In genomic region chr6:128519931-128520435, GRCh38 we compare ENCODE assay signal across 8 cellular contexts. TPM values are rescaled to one million over a fixed set of nuclear protein-coding genes. Genes with fewer than 3 reads are reported as not detected.
DNase-seq lines count a peak whose midpoint lies in the region; ATAC-seq and TF ChIP-seq lines count a peak whose summit lies in the region.

No MANE protein-coding gene starts in this region.

- BruUV-seq in Caco-2 (replicated peaks; lab: Mats Ljungman, UMichigan), result no TSS peak

- H3K36me3 Mint-ChIP-seq in Caco-2 (ENCODE audit: insufficient read depth, unreplicated experiment), result peaks cover 19% of the 10 kb centered on the region

- ATAC-seq in GM21526 (IDR thresholded peaks at IDR 0.05; ENCODE audit: low FRiP score, unreplicated experiment), result peak; percentile 5

- POLR2A ChIA-PET in Caco-2 (lab: Charles Lee), result interaction anchor here (0.6 to 2.7 kb wide), 8 partner anchors 12 to 1028 kb away, joined by 3 to 12 read pairs (median 4); no protein-coding TSS in a partner anchor

- DNase-seq in Caco-2, result peak in 1 of 2 experiments; percentile 46
- DNase-seq in activated CD8-positive, alpha-beta memory T cell treated with anti-CD3 and anti-CD28 coated beads for 4 hours (ENCODE audit: low read depth in 2 of 2), result peak; percentile 6 to 13
- DNase-seq in epithelial cell of proximal tubule (ENCODE audit: low read depth), result no peak
- peak; percentile 74 for DNase-seq in myocyte (ENCODE audit: low read depth)
- peak; percentile 45 for DNase-seq in stomach
- DNase-seq in occipital lobe (lab: John Stamatoyannopoulos, UW), result no peak

- H3K27me3 Mint-ChIP-seq in Caco-2 (ENCODE audit: insufficient read depth, unreplicated experiment), result no peaks in the 10 kb centered on the region

- H3K36me3 ChIP-seq in Caco-2 (ENCODE audit: control insufficient read depth, insufficient read depth, low read length), result no peaks in the 10 kb centered on the region
- H3K36me3 ChIP-seq in stomach, result no peaks in the 10 kb centered on the region

- H3K9me3 Mint-ChIP-seq in Caco-2 (ENCODE audit: unreplicated experiment), result no peaks in the 10 kb centered on the region

- TF ChIP-seq EP300 in Ishikawa (IDR thresholded peaks at IDR 0.05; ENCODE audit: borderline replicate concordance) (no peak; the same call in 1 of the 2 replicates), stomach (IDR thresholded peaks at IDR 0.05) (no peak)

- TF ChIP-seq RAD21 in Ishikawa (IDR thresholded peaks at IDR 0.05; ENCODE audit: low read depth), result no peak

- intact Hi-C loops in Caco-2 (cut with micrococcal nuclease; ENCODE audit: unreplicated experiment) (loop anchor here (1.0 to 10.0 kb wide), 12 partner anchors 13 to 665 kb away; no protein-coding TSS in a partner anchor), stomach (cut with DNase I; ENCODE audit: low total_unique reads) (no loop called here)

- no peak for TF ChIP-seq CTCF in Caco-2 (IDR thresholded peaks at IDR 0.05; ENCODE audit: insufficient read depth in 1 of 2, low read depth in 1 of 2, low read length in 1 of 2, severe bottlenecking in 1 of 2, unreplicated experiment in 1 of 2)
- no peak for TF ChIP-seq CTCF in epithelial cell of proximal tubule (conservative IDR thresholded peaks at IDR 0.05; ENCODE audit: low read depth, low read length)
- TF ChIP-seq CTCF in stomach (IDR thresholded peaks at IDR 0.05), result no peak

- peak overlapping the region; percentile 94 to 98 (median 97) for H3K27ac ChIP-seq in stomach

- H3K4me3 ChIP-seq in Caco-2 (ENCODE audit: low read depth, low read length), result peak overlapping the region; percentile 84
- H3K4me3 ChIP-seq in epithelial cell of proximal tubule (ENCODE audit: low read depth, low read length), result peak overlapping the region; percentile 67
- peak overlapping the region; percentile 68 to 89 (median 85) for H3K4me3 ChIP-seq in stomach

- H3K27ac Mint-ChIP-seq in Caco-2 (ENCODE audit: unreplicated experiment), result peak overlapping the region; percentile 99

- CTCF ChIA-PET in Caco-2 (lab: Charles Lee), result interaction anchor here (0.6 to 1.4 kb wide), 7 partner anchors 12 to 357 kb away, joined by 3 to 6 read pairs (median 3); no protein-coding TSS in a partner anchor

- TF ChIP-seq POLR2A in stomach (IDR thresholded peaks at IDR 0.05), result no peak

- H3K27me3 ChIP-seq in Caco-2 (replicated peaks; ENCODE audit: control insufficient read depth, insufficient read depth, low read length) (no peaks in the 10 kb centered on the region), stomach (peaks cover 0 to 28% (median 9%) of the 10 kb centered on the region in 3 donors)

- peaks cover 25% of the 10 kb centered on the region for H3K4me1 Mint-ChIP-seq in Caco-2 (ENCODE audit: low read depth, unreplicated experiment)

- H3K4me1 ChIP-seq in Caco-2, result peaks cover 9% of the 10 kb centered on the region
- H3K4me1 ChIP-seq in stomach, result peaks cover 11 to 52% (median 33%) of the 10 kb centered on the region in 4 donors

- WGBS in stomach, 5 donors, result 0 to 1% (median 1%) methylated on average over 29 to 39 of the region's 39 CpGs

- H3K9me3 ChIP-seq in Caco-2, result no peaks in the 10 kb centered on the region
- H3K9me3 ChIP-seq in stomach, result no peaks in the 10 kb centered on the region

- H3K4me3 Mint-ChIP-seq in Caco-2 (ENCODE audit: unreplicated experiment), result peak overlapping the region; percentile 92

TF ChIP-seq in Ishikawa, 13 proteins besides CTCF, POLR2A, EP300 and RAD21:
- peak; percentile 86 for TF ChIP-seq ZBTB7A (IDR thresholded peaks at IDR 0.05; ENCODE audit: low read depth)
- no peak for TF ChIP-seq CREB1 (IDR thresholded peaks at IDR 0.05; ENCODE audit: low read depth)
- TF ChIP-seq REST (IDR thresholded peaks at IDR 0.05; ENCODE audit: low read depth), result no peak
- TF ChIP-seq YY1 (IDR thresholded peaks at IDR 0.05; ENCODE audit: low read depth), result no peak
- TF ChIP-seq EGR1 (IDR thresholded peaks at IDR 0.05), result no peak

RNA-seq across cellular contexts. Expression of gene PTPRK, which starts 0.4 kb away (rescaled TPM):
- total RNA-seq in Caco-2 (2022) (94.4 and 97.3 TPM in 2 replicates), epithelial cell of proximal tubule (41.5 and 42.5 TPM in 2 replicates), myocyte (40.4 and 42.8 TPM in 2 replicates), stomach (100 to 1,000 TPM in 4 of 5 donors, 10 to 100 TPM in 1; 73.2 to 644 (median 172) TPM), occipital lobe (438 TPM)
- polyA plus RNA-seq in myocyte (2012), result 29.2 TPM
- 10 to 100 TPM in 2 of 3 donors, 1 to 10 TPM in 1; 7.0 to 12.1 (median 10.2) TPM for polyA plus RNA-seq in stomach

Comparison
In these comparisons a context has a peak if more than half of its experiments do, and no peak if none do; other contexts are left out.
1. DNase-seq: peak in activated CD8-positive, alpha-beta memory T cell treated with anti-CD3 and anti-CD28 coated beads for 4 hours (2 of 2), myocyte (single experiment) and stomach (single experiment); none in epithelial cell of proximal tubule (single experiment) and occipital lobe (single experiment).
2. Peak in every context shown above with its lines, with median percentiles within 50 percentile points of each other: H3K4me3 ChIP-seq.